Comparison of ENCODE assay signal across 1 cellular context in genomic region chr9:129996161-129996849, GRCh38.
TF ChIP-seq lines count a peak whose summit lies in the region.

No MANE protein-coding gene starts in this region.

TF ChIP-seq in K562, 482 proteins besides CTCF, POLR2A, EP300 and RAD21 (continued from another document):
- no peak for TF ChIP-seq HMGN3 (IDR thresholded peaks at IDR 0.05; ENCODE audit: borderline replicate concordance, extremely low read depth, insufficient read length, low read depth, low read length)
- TF ChIP-seq RBM17 (IDR thresholded peaks at IDR 0.05; ENCODE audit: borderline replicate concordance, low read depth, low read length) = no peak
- TF ChIP-seq YY1 (IDR thresholded peaks at IDR 0.05; ENCODE audit: borderline replicate concordance in 1 of 3, control insufficient read depth in 1 of 3, extremely low read depth in 1 of 3, insufficient read depth in 3 of 3, insufficient read length in 1 of 3, insufficient replicate concordance in 2 of 3, low read depth in 1 of 3, low read length in 2 of 3) = no peak
